In the genomic region with DNA sequence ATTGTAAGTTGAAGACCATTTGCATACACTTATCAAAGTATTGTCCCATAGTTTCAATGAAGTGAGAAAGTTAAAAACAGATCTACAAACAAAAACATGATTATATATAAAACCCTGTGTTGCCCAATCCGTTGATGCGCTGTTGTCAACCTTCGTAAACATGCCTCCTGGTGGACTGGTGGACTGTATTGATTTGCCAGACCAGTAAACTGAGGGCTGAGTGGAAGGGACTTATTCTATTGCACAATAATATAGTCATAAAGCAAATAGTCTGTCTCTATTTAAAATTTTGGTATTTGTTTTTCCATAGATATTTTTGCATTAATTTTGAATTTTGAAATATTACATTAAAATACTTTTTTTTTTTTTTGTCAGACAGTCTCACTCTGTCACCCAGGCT, we compare ENCODE assay signal across 2 cellular contexts.
TF ChIP-seq lines count a peak whose summit lies in the region.

No MANE protein-coding gene starts in this region.

TF ChIP-seq in K562, 482 proteins besides CTCF, POLR2A, EP300 and RAD21 (continued from another document):
- TF ChIP-seq, protein P1, sequence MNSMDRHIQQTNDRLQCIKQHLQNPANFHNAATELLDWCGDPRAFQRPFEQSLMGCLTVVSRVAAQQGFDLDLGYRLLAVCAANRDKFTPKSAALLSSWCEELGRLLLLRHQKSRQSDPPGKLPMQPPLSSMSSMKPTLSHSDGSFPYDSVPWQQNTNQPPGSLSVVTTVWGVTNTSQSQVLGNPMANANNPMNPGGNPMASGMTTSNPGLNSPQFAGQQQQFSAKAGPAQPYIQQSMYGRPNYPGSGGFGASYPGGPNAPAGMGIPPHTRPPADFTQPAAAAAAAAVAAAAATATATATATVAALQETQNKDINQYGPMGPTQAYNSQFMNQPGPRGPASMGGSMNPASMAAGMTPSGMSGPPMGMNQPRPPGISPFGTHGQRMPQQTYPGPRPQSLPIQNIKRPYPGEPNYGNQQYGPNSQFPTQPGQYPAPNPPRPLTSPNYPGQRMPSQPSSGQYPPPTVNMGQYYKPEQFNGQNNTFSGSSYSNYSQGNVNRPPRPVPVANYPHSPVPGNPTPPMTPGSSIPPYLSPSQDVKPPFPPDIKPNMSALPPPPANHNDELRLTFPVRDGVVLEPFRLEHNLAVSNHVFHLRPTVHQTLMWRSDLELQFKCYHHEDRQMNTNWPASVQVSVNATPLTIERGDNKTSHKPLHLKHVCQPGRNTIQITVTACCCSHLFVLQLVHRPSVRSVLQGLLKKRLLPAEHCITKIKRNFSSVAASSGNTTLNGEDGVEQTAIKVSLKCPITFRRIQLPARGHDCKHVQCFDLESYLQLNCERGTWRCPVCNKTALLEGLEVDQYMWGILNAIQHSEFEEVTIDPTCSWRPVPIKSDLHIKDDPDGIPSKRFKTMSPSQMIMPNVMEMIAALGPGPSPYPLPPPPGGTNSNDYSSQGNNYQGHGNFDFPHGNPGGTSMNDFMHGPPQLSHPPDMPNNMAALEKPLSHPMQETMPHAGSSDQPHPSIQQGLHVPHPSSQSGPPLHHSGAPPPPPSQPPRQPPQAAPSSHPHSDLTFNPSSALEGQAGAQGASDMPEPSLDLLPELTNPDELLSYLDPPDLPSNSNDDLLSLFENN (IDR thresholded peaks at IDR 0.05; ENCODE audit: low read depth in 2 of 2, low read length in 2 of 2) = no peak
TF ChIP-seq in K562: peak in this region for 2.

TF ChIP-seq in liver, 16 proteins besides CTCF, POLR2A, EP300 and RAD21 (continued from another document):
- TF ChIP-seq, protein P2, sequence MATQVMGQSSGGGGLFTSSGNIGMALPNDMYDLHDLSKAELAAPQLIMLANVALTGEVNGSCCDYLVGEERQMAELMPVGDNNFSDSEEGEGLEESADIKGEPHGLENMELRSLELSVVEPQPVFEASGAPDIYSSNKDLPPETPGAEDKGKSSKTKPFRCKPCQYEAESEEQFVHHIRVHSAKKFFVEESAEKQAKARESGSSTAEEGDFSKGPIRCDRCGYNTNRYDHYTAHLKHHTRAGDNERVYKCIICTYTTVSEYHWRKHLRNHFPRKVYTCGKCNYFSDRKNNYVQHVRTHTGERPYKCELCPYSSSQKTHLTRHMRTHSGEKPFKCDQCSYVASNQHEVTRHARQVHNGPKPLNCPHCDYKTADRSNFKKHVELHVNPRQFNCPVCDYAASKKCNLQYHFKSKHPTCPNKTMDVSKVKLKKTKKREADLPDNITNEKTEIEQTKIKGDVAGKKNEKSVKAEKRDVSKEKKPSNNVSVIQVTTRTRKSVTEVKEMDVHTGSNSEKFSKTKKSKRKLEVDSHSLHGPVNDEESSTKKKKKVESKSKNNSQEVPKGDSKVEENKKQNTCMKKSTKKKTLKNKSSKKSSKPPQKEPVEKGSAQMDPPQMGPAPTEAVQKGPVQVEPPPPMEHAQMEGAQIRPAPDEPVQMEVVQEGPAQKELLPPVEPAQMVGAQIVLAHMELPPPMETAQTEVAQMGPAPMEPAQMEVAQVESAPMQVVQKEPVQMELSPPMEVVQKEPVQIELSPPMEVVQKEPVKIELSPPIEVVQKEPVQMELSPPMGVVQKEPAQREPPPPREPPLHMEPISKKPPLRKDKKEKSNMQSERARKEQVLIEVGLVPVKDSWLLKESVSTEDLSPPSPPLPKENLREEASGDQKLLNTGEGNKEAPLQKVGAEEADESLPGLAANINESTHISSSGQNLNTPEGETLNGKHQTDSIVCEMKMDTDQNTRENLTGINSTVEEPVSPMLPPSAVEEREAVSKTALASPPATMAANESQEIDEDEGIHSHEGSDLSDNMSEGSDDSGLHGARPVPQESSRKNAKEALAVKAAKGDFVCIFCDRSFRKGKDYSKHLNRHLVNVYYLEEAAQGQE (IDR thresholded peaks at IDR 0.05) = no peak
